Comparison of ENCODE assay signal across 22 cellular contexts in the genomic region with DNA sequence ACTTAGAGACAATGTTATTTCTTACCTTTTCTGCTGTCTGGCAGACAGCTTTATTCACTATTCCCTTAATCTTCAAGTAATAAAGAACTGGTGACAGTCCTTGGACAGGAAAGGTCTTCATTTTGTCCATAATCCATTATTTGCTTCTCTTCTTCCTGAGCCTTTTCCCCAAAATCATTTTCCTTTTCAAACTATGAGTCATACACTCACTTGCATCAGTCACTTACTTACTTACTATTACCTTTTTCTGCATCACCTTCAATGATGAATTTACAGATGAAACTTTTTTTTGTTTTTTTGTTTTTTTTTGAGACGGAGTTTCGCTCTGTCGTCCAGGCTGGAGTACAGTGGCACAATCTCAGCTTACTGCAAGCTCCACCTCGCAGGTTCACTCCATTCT.
"Had no signal": no experiment of that assay in that cellular context is flagged by ENCODE, and none has a peak within 500 bp of the region (broad histone marks: within the 10 kb centered on the region; RNA-seq: fewer than 3 reads in every experiment).

No MANE protein-coding gene starts in this region.

- H3K4me1 ChIP-seq: body of pancreas, neural progenitor cell, prostate gland, testis, vagina had no signal

- H3K36me3 ChIP-seq: gastrocnemius medialis, neural progenitor cell, prostate gland had no signal

- H3K27ac ChIP-seq: body of pancreas, esophagus muscularis mucosa, gastrocnemius medialis, neural progenitor cell, prostate gland, testis, vagina had no signal

- H3K9me3 ChIP-seq: body of pancreas, esophagus muscularis mucosa, gastrocnemius medialis, mucosa of descending colon, prostate gland, testis, vagina had no signal

- H3K4me3 Mint-ChIP-seq: activated CD4-positive, alpha-beta memory T cell treated with anti-CD3 and anti-CD28 coated beads for 36 hours; activated naive CD8-positive, alpha-beta T cell treated with anti-CD3 and anti-CD28 coated beads, Interleukin-2, amount 50 U/mL, for 24 hours; dendritic cell treated with granulocyte-macrophage colony-stimulating factor and Interleukin-4, amounts not matched to agents 40 ng/mL and 50 ng/mL, for 4 days; memory B cell; neural progenitor cell; T-helper 17 cell; type B pancreatic cell had no signal

- H3K4me2 ChIP-seq: neural progenitor cell had no signal

- H3K4me3 ChIP-seq: body of pancreas, esophagus muscularis mucosa, gastrocnemius medialis, mucosa of descending colon, neural progenitor cell, prostate gland, testis, vagina had no signal

- H2AFZ ChIP-seq: neural progenitor cell had no signal

- DNase-seq: activated CD4-positive, alpha-beta memory T cell treated with anti-CD3 and anti-CD28 coated beads for 36 hours; activated CD4-positive, alpha-beta T cell treated with anti-CD3 and anti-CD28 coated beads for 48 hours; activated effector memory CD4-positive, alpha-beta T cell treated with anti-CD3 and anti-CD28 coated beads, Interleukin-2, amount 50 U/mL, for 16 hours; activated naive CD4-positive, alpha-beta T cell treated with anti-CD3 and anti-CD28 coated beads, Interleukin-2, amount 50 U/mL, for 16 hours; activated naive CD8-positive, alpha-beta T cell treated with anti-CD3 and anti-CD28 coated beads, Interleukin-2, amount 50 U/mL, for 24 hours; body of pancreas; effector CD4-positive, alpha-beta T cell; gastrocnemius medialis; hypothalamus; left cardiac atrium; mucosa of descending colon; stimulated activated CD4-positive, alpha-beta T cell treated with anti-CD3 and anti-CD28 coated beads, Interleukin-4, amount 100 ng/mL, for 1 hour; stimulated activated naive CD4-positive, alpha-beta T cell; T-helper 17 cell; testis had no signal

- H3K4me1 Mint-ChIP-seq: neural progenitor cell had no signal

- H3K27ac Mint-ChIP-seq: activated CD4-positive, alpha-beta memory T cell treated with anti-CD3 and anti-CD28 coated beads for 36 hours; activated naive CD8-positive, alpha-beta T cell treated with anti-CD3 and anti-CD28 coated beads, Interleukin-2, amount 50 U/mL, for 24 hours; dendritic cell treated with granulocyte-macrophage colony-stimulating factor and Interleukin-4, amounts not matched to agents 40 ng/mL and 50 ng/mL, for 4 days; memory B cell; neural progenitor cell; type B pancreatic cell had no signal

- H3K27me3 ChIP-seq: body of pancreas, esophagus muscularis mucosa, gastrocnemius medialis, neural progenitor cell, testis, vagina had no signal

- ATAC-seq: activated naive CD8-positive, alpha-beta T cell treated with anti-CD3 and anti-CD28 coated beads, Interleukin-2, amount 50 U/mL, for 24 hours; body of pancreas; gastrocnemius medialis; left cardiac atrium; mucosa of descending colon; T-helper 17 cell had no signal

- H3K9me3 Mint-ChIP-seq: activated CD4-positive, alpha-beta memory T cell treated with anti-CD3 and anti-CD28 coated beads for 36 hours; activated naive CD8-positive, alpha-beta T cell treated with anti-CD3 and anti-CD28 coated beads, Interleukin-2, amount 50 U/mL, for 24 hours; dendritic cell treated with granulocyte-macrophage colony-stimulating factor and Interleukin-4, amounts not matched to agents 40 ng/mL and 50 ng/mL, for 4 days; memory B cell; neural progenitor cell; type B pancreatic cell had no signal

- H3K27me3 Mint-ChIP-seq: activated CD4-positive, alpha-beta memory T cell treated with anti-CD3 and anti-CD28 coated beads for 36 hours; activated naive CD8-positive, alpha-beta T cell treated with anti-CD3 and anti-CD28 coated beads, Interleukin-2, amount 50 U/mL, for 24 hours; dendritic cell treated with granulocyte-macrophage colony-stimulating factor and Interleukin-4, amounts not matched to agents 40 ng/mL and 50 ng/mL, for 4 days; memory B cell; T-helper 17 cell; type B pancreatic cell had no signal

- H3K9ac ChIP-seq: neural progenitor cell had no signal
